Comparison of ENCODE assay signal across 8 cellular contexts in the genomic region with DNA sequence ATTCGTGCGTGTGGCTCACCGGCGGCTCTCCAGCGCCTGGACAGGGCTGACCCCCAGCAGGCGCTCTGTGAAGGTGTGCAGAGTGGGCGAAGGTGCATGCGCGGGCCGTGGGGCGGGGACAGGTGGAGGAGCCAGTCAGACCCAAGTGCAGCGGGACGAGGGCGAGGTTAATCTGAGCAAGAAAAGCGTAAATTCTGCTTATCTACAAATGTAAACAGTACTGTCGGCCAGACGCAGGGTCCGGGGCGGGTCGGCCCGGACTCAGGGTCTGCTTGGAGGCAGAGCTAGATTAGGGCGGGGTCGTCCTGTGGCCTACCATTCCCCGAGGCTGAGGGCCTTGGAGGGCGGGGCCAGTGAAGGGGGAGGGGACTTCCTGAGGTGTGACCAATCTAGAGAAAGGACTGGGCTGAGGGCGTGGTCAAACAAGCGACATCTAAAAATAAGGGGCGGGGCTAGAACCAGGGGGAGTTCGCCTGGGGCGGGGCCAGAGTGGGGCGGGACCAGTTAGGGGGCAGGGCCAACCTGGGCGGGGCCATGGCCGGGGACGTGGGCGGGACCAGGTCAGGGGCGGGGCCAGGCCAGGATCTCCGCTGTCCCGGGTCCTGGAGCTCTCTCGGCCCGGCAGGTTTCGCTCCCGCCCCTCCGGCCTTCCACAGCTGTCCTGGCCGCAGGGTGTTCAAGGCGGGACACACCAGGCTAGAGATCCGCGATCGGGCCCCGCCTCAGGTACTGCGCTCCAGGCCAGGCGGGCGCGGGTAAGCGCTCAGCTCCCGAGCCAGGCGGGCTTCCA. TPM values are rescaled to one million over a fixed set of nuclear protein-coding genes. Genes with fewer than 3 reads are reported as not detected.
A peak's percentile ranks its signal among the peaks of the same experiment; 100 is the strongest.
DNase-seq lines count a peak whose midpoint lies in the region; ATAC-seq, FAIRE-seq and TF ChIP-seq lines count a peak whose summit lies in the region.

Gene SEC14L5, plus strand, starts transcription at position 611 of the 790 bp plus-strand sequence. CDS start 994 bp downstream, outside the sequence.

- peaks cover 13% of the 10 kb centered on the region for H3K27me3 Mint-ChIP-seq in type B pancreatic cell

- H3K4me3 Mint-ChIP-seq in type B pancreatic cell, result peak within 1 kb of the TSS; percentile 92

- no peaks in the 10 kb centered on the region for H3K9me3 Mint-ChIP-seq in type B pancreatic cell

- H3K4me1 Mint-ChIP-seq in type B pancreatic cell (ENCODE audit: unreplicated experiment), result peaks cover 18% of the 10 kb centered on the region

- H3K27ac Mint-ChIP-seq in type B pancreatic cell, result peak within 1 kb of the TSS; percentile 78

- no peak for TF ChIP-seq CTCF in type B pancreatic cell (conservative IDR thresholded peaks at IDR 0.05)

- DNase-seq in NCI-H146 treated with DMSO at 0.1 percent for 48 hours (lab: John Stamatoyannopoulos, UW; ENCODE audit: unreplicated experiment) (peak; percentile 99), T-helper 2 cell (peak; percentile 75 to 92 (median 83)), anterior cingulate cortex (lab: John Stamatoyannopoulos, UW) (peak; percentile 37 to 99 (median 95)), left ventricle myocardium superior (peak; percentile 97), posterior vena cava (ENCODE audit: low spot score) (peak; percentile 98), type B pancreatic cell (ENCODE audit: extremely low spot score, unreplicated experiment) (peak; percentile 99)

- no peaks in the 10 kb centered on the region for H3K36me3 Mint-ChIP-seq in type B pancreatic cell

- FAIRE-seq in G401.6 (lab: Jason Lieb, UNC), result peak; percentile 82

- intact Hi-C loops in left ventricle myocardium superior (cut with micrococcal nuclease) (no loop called here), posterior vena cava (cut with DNase I) (loop anchor here (5.0 kb wide), 1 partner anchor 111 kb away; the partner anchor contains the start of genes GLYR1 (in 2 of the 2) and UBN1 (in 2 of the 2))

- ATAC-seq in HG02678 (IDR thresholded peaks at IDR 0.05; ENCODE audit: unreplicated experiment) (peak; percentile 56), left ventricle myocardium superior (peak; percentile 97)

RNA-seq across cellular contexts. Expression of gene SEC14L5, which starts in this region (rescaled TPM):
- total RNA-seq in left ventricle myocardium superior (31.4 TPM), posterior vena cava (1 to 10 TPM in 1 of 2 donors, under 1 TPM in 1; 0.86 to 1.1 TPM), type B pancreatic cell (ENCODE audit: low replicate concordance) (0.71 and 0.92 TPM in 2 replicates)

Comparison
In these comparisons a context has a peak if more than half of its experiments do, and no peak if none do; other contexts are left out.
1. Peak in every context shown above with its lines: DNase-seq and ATAC-seq.
2. RNA of gene SEC14L5 (total RNA-seq): 31.4 TPM in left ventricle myocardium superior (single experiment); 0.86 to 1.1 TPM in posterior vena cava and 0.71 to 0.92 TPM in type B pancreatic cell; every median in the first group is over 10 times any median in the second.
3. Peak in DNase-seq in type B pancreatic cell; RNA of the gene not detected or under 1 TPM.